8 cellular contexts compared by ENCODE assay signal in the genomic region with DNA sequence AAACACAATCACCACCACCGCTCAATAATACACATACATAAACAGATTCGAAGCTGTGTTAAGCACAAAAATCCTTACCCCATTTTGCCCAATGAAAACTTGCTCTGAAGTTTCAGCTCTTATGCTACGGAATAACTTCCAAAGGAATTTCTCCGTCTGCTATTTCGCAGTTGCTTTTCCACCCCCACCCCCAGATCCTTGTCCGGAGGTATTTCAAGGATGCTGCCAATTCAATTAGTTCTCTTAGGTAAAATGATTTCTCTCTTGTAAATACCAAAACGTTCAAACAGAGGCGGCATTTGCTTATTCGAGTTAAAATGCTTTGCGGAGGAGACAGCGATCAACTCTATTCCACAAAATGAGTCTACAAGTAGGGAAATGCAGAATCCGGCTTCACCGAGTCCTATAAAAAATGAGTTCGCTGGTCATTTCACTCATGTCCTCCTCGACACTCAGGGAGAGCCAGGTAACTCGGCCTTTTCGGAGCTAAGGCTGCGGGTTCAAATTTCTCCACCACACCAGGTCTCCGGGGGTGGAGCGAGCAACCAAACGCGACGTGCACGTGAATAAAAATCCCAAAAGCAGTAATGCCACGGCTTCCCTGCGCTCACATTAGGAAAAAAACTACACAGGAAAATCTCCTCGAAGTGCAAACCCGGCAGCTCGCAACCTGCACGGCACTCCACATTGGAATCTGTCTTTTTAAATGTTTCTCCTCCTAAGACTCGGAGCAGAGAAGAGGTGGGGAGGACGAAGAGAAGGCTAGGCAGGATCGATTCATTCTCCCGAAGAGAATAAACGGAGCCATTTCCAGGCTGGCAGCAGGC. TPM values are rescaled to one million over a fixed set of nuclear protein-coding genes. Genes with fewer than 3 reads are reported as not detected.
DNase-seq lines count a peak whose midpoint lies in the region; ATAC-seq, FAIRE-seq and TF ChIP-seq lines count a peak whose summit lies in the region.

No MANE protein-coding gene starts in this region.

- peak overlapping the region; percentile 58 for H3K4me2 ChIP-seq in mesendoderm (ENCODE audit: low read length)

- H2AFZ ChIP-seq in ACC112 (ENCODE audit: low read length, unreplicated experiment), result peak overlapping the region; percentile 43

- DNase-seq in GM03348 (ENCODE audit: low spot score) (peak; percentile 23), OCI-M1 (lab: John Stamatoyannopoulos, UW) (peak; percentile 63), colonic mucosa (no peak), mesendoderm (peak; percentile 66), urothelium cell line (ENCODE audit: low spot score) (peak; percentile 20)

- H3K36me3 ChIP-seq in ACC112 (ENCODE audit: insufficient read depth, low read length) (no peaks in the 10 kb centered on the region), colonic mucosa (no peaks in the 10 kb centered on the region), mesendoderm (ENCODE audit: control insufficient read depth, insufficient read depth, low read length) (no peaks in the 10 kb centered on the region)

- no peak for TF ChIP-seq CTCF in colonic mucosa (IDR thresholded peaks at IDR 0.05)

- no peak overlapping the region for H2BK5ac ChIP-seq in mesendoderm (ENCODE audit: low read length)

- no peak overlapping the region for H4K5ac ChIP-seq in mesendoderm (ENCODE audit: low read length)

- no peak overlapping the region for H2BK15ac ChIP-seq in mesendoderm (replicated peaks; ENCODE audit: low read depth)

- intact Hi-C loops in colonic mucosa (cut with DNase I), result no loop called here

- H2BK120ac ChIP-seq in mesendoderm (ENCODE audit: low read depth, low read length), result no peak overlapping the region

- ATAC-seq in HG03565 (IDR thresholded peaks at IDR 0.05; ENCODE audit: unreplicated experiment), result no peak
- no peak for ATAC-seq in HG03135 (IDR thresholded peaks at IDR 0.05; ENCODE audit: unreplicated experiment)

- H3K9me3 ChIP-seq in colonic mucosa, result no peaks in the 10 kb centered on the region

- H3K27me3 ChIP-seq in ACC112 (ENCODE audit: insufficient read depth, low read length) (no peaks in the 10 kb centered on the region), colonic mucosa (peaks cover 18% of the 10 kb centered on the region), mesendoderm (ENCODE audit: insufficient read depth, low read length, poor library complexity) (no peaks in the 10 kb centered on the region)

- no peak overlapping the region for H4K8ac ChIP-seq in mesendoderm (ENCODE audit: low read depth, low read length)

- no peak overlapping the region for H3K23ac ChIP-seq in mesendoderm (ENCODE audit: low read length)

- H3K4ac ChIP-seq in mesendoderm (ENCODE audit: low read depth, low read length), result peak overlapping the region; percentile 70

- H3K4me1 ChIP-seq in ACC112 (ENCODE audit: control insufficient read depth, insufficient read depth, low read length, unreplicated experiment) (peaks cover 23% of the 10 kb centered on the region), colonic mucosa (no peaks in the 10 kb centered on the region), mesendoderm (ENCODE audit: control insufficient read depth, low read depth, low read length) (peaks cover 16% of the 10 kb centered on the region)

- peaks cover 8% of the 10 kb centered on the region for H3K79me1 ChIP-seq in mesendoderm (ENCODE audit: low read length)

- peak overlapping the region; percentile 79 for H3K27ac ChIP-seq in ACC112 (ENCODE audit: low read depth, low read length)
- H3K27ac ChIP-seq in colonic mucosa, result peak overlapping the region; percentile 94
- peak overlapping the region; percentile 98 for H3K27ac ChIP-seq in mesendoderm (ENCODE audit: low read depth, low read length)

- peak overlapping the region; percentile 94 for H3K56ac ChIP-seq in mesendoderm (ENCODE audit: low read length)

- H3K4me3 ChIP-seq in ACC112 (ENCODE audit: low read depth, low read length) (peak overlapping the region; percentile 87), colonic mucosa (peak overlapping the region; percentile 70), mesendoderm (ENCODE audit: low read length) (peak overlapping the region; percentile 92)

- H2AK5ac ChIP-seq in mesendoderm (ENCODE audit: low read length), result no peak overlapping the region

- FAIRE-seq in urothelium cell line (lab: Jason Lieb, UNC), result no peak

- peak overlapping the region; percentile 32 to 96 for H3K9ac ChIP-seq in colonic mucosa (ENCODE audit: low read depth in 2 of 2, low read length in 2 of 2)
- peak overlapping the region; percentile 79 for H3K9ac ChIP-seq in mesendoderm (ENCODE audit: low read length)

- H3K79me2 ChIP-seq in ACC112 (ENCODE audit: control insufficient read depth, insufficient read depth, low read length, unreplicated experiment) (peaks cover 35% of the 10 kb centered on the region), mesendoderm (ENCODE audit: control insufficient read depth, insufficient read depth, low read length) (peaks cover 47% of the 10 kb centered on the region)

- H3K18ac ChIP-seq in mesendoderm (ENCODE audit: low read length), result peak overlapping the region; percentile 88

- no CpG with 5 or more reads among the region's 35 CpGs for WGBS in mesendoderm (ENCODE audit: extremely low coverage, insufficient coverage, low lambda C conversion rate)

RNA-seq across cellular contexts. Expression of gene HOMER1, which starts 1.0 kb away (rescaled TPM):
- total RNA-seq in colonic mucosa, result 1 to 10 TPM in 1 of 2 donors, under 1 TPM in 1; 0.99 to 2.3 TPM
- polyA plus RNA-seq in mesendoderm (2013, experiment 1 of 2), result 67.4 TPM
- polyA plus RNA-seq in mesendoderm (2013, experiment 2 of 2), result 65.4 TPM
